10 cellular contexts compared by ENCODE assay signal in the genomic region with DNA sequence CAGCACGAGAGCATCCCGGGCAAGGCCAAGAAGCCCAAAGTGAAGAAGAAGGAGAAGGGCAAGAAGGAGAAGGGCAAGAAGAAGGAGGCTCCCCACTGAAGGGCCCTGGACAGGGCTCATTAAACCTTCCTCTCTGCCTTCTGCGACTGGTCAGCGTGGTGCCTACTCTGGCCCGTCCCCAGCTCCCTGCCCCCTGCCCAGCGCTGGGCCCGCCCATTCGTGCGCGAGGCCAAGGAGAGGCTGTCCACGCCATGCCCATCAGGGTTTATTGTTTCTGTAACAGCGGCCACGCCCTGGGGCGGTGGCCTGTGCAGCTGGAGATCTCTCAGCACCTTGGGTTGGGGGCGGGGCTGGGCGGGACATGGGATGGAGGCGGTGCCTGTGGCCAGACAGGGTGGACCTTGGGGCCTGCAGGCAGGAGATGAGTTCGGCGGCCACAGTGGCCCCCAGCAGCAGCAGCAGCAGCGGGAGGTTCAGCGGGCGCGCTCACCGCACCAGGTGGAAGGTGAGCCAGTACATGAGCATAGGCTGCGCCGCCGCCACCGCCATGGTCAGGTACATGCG. TPM values are rescaled to one million over a fixed set of nuclear protein-coding genes. Genes with fewer than 3 reads are reported as not detected.
DNase-seq lines count a peak whose midpoint lies in the region; ATAC-seq and TF ChIP-seq lines count a peak whose summit lies in the region.
"Had no signal": no experiment of that assay in that cellular context is flagged by ENCODE, and none has a peak within 500 bp of the region (broad histone marks: within the 10 kb centered on the region; RNA-seq: fewer than 3 reads in every experiment).

No MANE protein-coding gene starts in this region.

- ATAC-seq in sciatic nerve (peak; percentile 89), GM21717 (IDR thresholded peaks at IDR 0.05; ENCODE audit: unreplicated experiment) (no peak)

- peak overlapping the region; percentile 51 for H3K4me3 ChIP-seq in left ventricle myocardium inferior
- no peak overlapping the region for H3K4me3 ChIP-seq in dorsolateral prefrontal cortex
- H3K4me3 ChIP-seq: adrenal gland had no signal

- intact Hi-C loops in left ventricle myocardium inferior (cut with micrococcal nuclease) (no loop called here), sciatic nerve (cut with DNase I) (no loop called here), dorsolateral prefrontal cortex (cut with DNase I) (no loop called here)

- no peaks in the 10 kb centered on the region for H3K9me3 ChIP-seq in left ventricle myocardium inferior (replicated peaks)
- H3K9me3 ChIP-seq: adrenal gland had no signal

- CTCF ChIA-PET in RWPE1 (lab: Yijun Ruan, JAX) = no interaction called here

- TF ChIP-seq CTCF in RWPE1 (conservative IDR thresholded peaks at IDR 0.05; ENCODE audit: low read depth) = no peak
- TF ChIP-seq CTCF in left ventricle myocardium inferior (IDR thresholded peaks at IDR 0.05; ENCODE audit: borderline replicate concordance) = no peak
- TF ChIP-seq CTCF in dorsolateral prefrontal cortex (IDR thresholded peaks at IDR 0.05 in 54 of 56, conservative IDR thresholded peaks at IDR 0.05 in 2 of 56; ENCODE audit: low read depth in 1 of 56, partially characterized antibody in 56 of 56) = no peak

- H3K36me3 ChIP-seq in left ventricle myocardium inferior = peaks cover 44% of the 10 kb centered on the region

- peaks cover 13% of the 10 kb centered on the region for H3K4me1 ChIP-seq in left ventricle myocardium inferior
- H3K4me1 ChIP-seq: adrenal gland had no signal

- H3K27me3 ChIP-seq in left ventricle myocardium inferior (ENCODE audit: low read depth) (no peaks in the 10 kb centered on the region), dorsolateral prefrontal cortex (no peaks in the 10 kb centered on the region)
- H3K27me3 ChIP-seq: adrenal gland had no signal

- DNase-seq in HUDEP-2 (lab: John Stamatoyannopoulos, UW; ENCODE audit: unreplicated experiment in 76 of 76) (peak in 72 of 76 experiments; percentile 20 to 86 (median 68)), RWPE1 (ENCODE audit: low spot score) (peak; percentile 93), left ventricle myocardium inferior (peak; percentile 55), sciatic nerve (ENCODE audit: low spot score) (no peak), dorsolateral prefrontal cortex (no peak), DMS 273 treated with DMSO at 0.1 percent for 48 hours (lab: John Stamatoyannopoulos, UW) (no peak)
- no peak for DNase-seq in activated CD4-positive, alpha-beta T cell treated with anti-CD3 and anti-CD28 coated beads for 48 hours
- DNase-seq: stimulated activated naive CD4-positive, alpha-beta T cell had no signal

- POLR2A ChIA-PET in RWPE1 (lab: Yijun Ruan, JAX; ENCODE audit: low non-redundant PET) = interaction anchor here (0.5 to 3.1 kb wide), 5 partner anchors 9 to 83 kb away, joined by 3 to 29 read pairs (median 4); partner anchors contain the start of genes GGN and SPINT2

- peak overlapping the region; percentile 99 for H3K27ac ChIP-seq in RWPE1
- peak overlapping the region; percentile 63 for H3K27ac ChIP-seq in left ventricle myocardium inferior (replicated peaks)
- peak overlapping the region in 1 of 59 donors; percentile 57 for H3K27ac ChIP-seq in dorsolateral prefrontal cortex

RNA-seq across cellular contexts. Expression of gene C19orf33, which starts 0.9 kb away (rescaled TPM):
- 1.6 TPM for total RNA-seq in left ventricle myocardium inferior
- total RNA-seq in sciatic nerve = 25.8 TPM
- total RNA-seq in dorsolateral prefrontal cortex = 1 to 10 TPM in 38 of 120 experiments, under 1 TPM in 1, not detected in 81; 1.00 to 5.1 (median 2.0) TPM

RNA-seq across cellular contexts. Expression of gene YIF1B, which starts 10.8 kb away (rescaled TPM):
- total RNA-seq in left ventricle myocardium inferior (33.0 TPM), sciatic nerve (25.1 TPM), dorsolateral prefrontal cortex (10 to 100 TPM; 31.5 to 70.0 (median 48.6) TPM)

RNA-seq across cellular contexts. Expression of gene KCNK6, which starts 14.7 kb away (rescaled TPM):
- total RNA-seq in left ventricle myocardium inferior (4.2 TPM), sciatic nerve (4.1 TPM), dorsolateral prefrontal cortex (1 to 10 TPM in 110 of 120 experiments, under 1 TPM in 10; 0.64 to 3.9 (median 1.7) TPM)

RNA-seq across cellular contexts. Expression of gene CATSPERG, which starts 30.7 kb away (rescaled TPM):
- 1.4 TPM for total RNA-seq in left ventricle myocardium inferior
- total RNA-seq in sciatic nerve = 8.6 TPM
- total RNA-seq in dorsolateral prefrontal cortex = 10 to 100 TPM in 88 of 120 experiments, 1 to 10 TPM in 32; 5.7 to 29.9 (median 13.4) TPM

RNA-seq across cellular contexts. Expression of gene SPINT2, which starts 40.6 kb away (rescaled TPM):
- total RNA-seq in left ventricle myocardium inferior (6.8 TPM), sciatic nerve (27.7 TPM), dorsolateral prefrontal cortex (100 to 1,000 TPM in 44 of 120 experiments, 10 to 100 TPM in 76; 41.9 to 135 (median 92.4) TPM)

Comparison
In these comparisons a context has a peak if more than half of its experiments do, and no peak if none do; other contexts are left out.
1. DNase-seq: peak in HUDEP-2 (72 of 76), RWPE1 (single experiment) and left ventricle myocardium inferior (single experiment); none in sciatic nerve (single experiment), dorsolateral prefrontal cortex (0 of 10), activated CD4-positive, alpha-beta T cell treated with anti-CD3 and anti-CD28 coated beads for 48 hours (single experiment) and DMS 273 treated with DMSO at 0.1 percent for 48 hours (single experiment).